8 cellular contexts compared by ENCODE assay signal in genomic region chr11:72813740-72814138, GRCh38. TPM values are rescaled to one million over a fixed set of nuclear protein-coding genes. Genes with fewer than 3 reads are reported as not detected.
DNase-seq lines count a peak whose midpoint lies in the region; ATAC-seq, FAIRE-seq and TF ChIP-seq lines count a peak whose summit lies in the region.

No MANE protein-coding gene starts in this region.

- WGBS in K562 (ENCODE audit: insufficient coverage, low coverage, missing lambda C conversion rate): under 1% methylated on average over 31 of the region's 34 CpGs
- WGBS in small intestine, 3 donors: 0 to 1% (median 0%) methylated on average over 18 to 34 of the region's 34 CpGs

- H3K27ac Mint-ChIP-seq in immature natural killer cell: peak overlapping the region; percentile 96 to 100 (median 99)

- no peak for TF ChIP-seq RAD21 in K562 (CRISPR knock-in tag; conservative IDR thresholded peaks at IDR 0.05 in 1 of 2, IDR thresholded peaks at IDR 0.05 in 1 of 2)

- H3K27me3 Mint-ChIP-seq in immature natural killer cell (ENCODE audit: low read depth in 3 of 3): peaks cover 12 to 24% (median 16%) of the 10 kb centered on the region in 3 donors

- peak overlapping the region; percentile 78 to 92; a peak in 3 of 4 replicates for H3K9ac ChIP-seq in K562 (ENCODE audit: insufficient read depth in 1 of 2, low read depth in 2 of 2, low read length in 2 of 2)

- H3K4me1 Mint-ChIP-seq in immature natural killer cell: peaks cover 59 to 68% of the 10 kb centered on the region in 2 donors

- H3K9me3 ChIP-seq in K562 (replicated peaks; ENCODE audit: control insufficient read depth, insufficient read depth, low read depth, low read length): no peaks in the 10 kb centered on the region
- H3K9me3 ChIP-seq in small intestine (ENCODE audit: control insufficient read depth, low read depth): no peaks in the 10 kb centered on the region

- H2AFZ ChIP-seq in K562 (ENCODE audit: low read depth, low read length): peak overlapping the region; percentile 96

- no peaks in the 10 kb centered on the region for H4K20me1 ChIP-seq in K562 (replicated peaks; ENCODE audit: control insufficient read depth, insufficient read depth, low read length)

- H3K4me2 ChIP-seq in K562 (ENCODE audit: insufficient read depth, low read length): peak overlapping the region; percentile 93

- TF ChIP-seq EP300 in K562 (IDR thresholded peaks at IDR 0.05; ENCODE audit: low read length): no peak

- TF ChIP-seq CTCF in K562 (IDR thresholded peaks at IDR 0.05 in 2 of 3, conservative IDR thresholded peaks at IDR 0.05 in 1 of 3; ENCODE audit: insufficient read depth in 2 of 3, low read depth in 1 of 3, low read length in 3 of 3): no peak

- H3K36me3 ChIP-seq in K562 (ENCODE audit: control insufficient read depth, insufficient read depth, low read length) (no peaks in the 10 kb centered on the region), small intestine (ENCODE audit: control insufficient read depth in 2 of 2, insufficient read depth in 2 of 2, low read length in 2 of 2) (no peaks in the 10 kb centered on the region)

- H3K27ac ChIP-seq in K562 (ENCODE audit: extremely low read depth, low read depth, low read length) (peak overlapping the region; percentile 87; the same call in 2 of the 3 replicates), small intestine (ENCODE audit: low read depth in 1 of 2, low read length in 1 of 2) (peak overlapping the region; percentile 80 to 97)

- H3K4me3 ChIP-seq in Jurkat, Clone E6-1 (ENCODE audit: low read length): peak overlapping the region; percentile 94
- H3K4me3 ChIP-seq in K562: peak overlapping the region; percentile 59
- H3K4me3 ChIP-seq in small intestine (ENCODE audit: low read depth in 1 of 2, low read length in 2 of 2): peak overlapping the region; percentile 44 to 78

- H3K9me3 Mint-ChIP-seq in immature natural killer cell: no peaks in the 10 kb centered on the region

- CTCF ChIA-PET in K562 (lab: Yijun Ruan, JAX; ENCODE audit: low intra/inter-chr PET ratio): interaction anchor here (0.6 to 3.1 kb wide), 4 partner anchors 16 to 89 kb away, joined by 3 to 20 read pairs (median 3); no protein-coding TSS in a partner anchor

- ATAC-seq in GM21786 (IDR thresholded peaks at IDR 0.05; ENCODE audit: unreplicated experiment) (peak; percentile 45), K562 (peak; percentile 87)

- no peaks in the 10 kb centered on the region for H3K27me3 ChIP-seq in K562 (ENCODE audit: control insufficient read depth in 2 of 2, insufficient read depth in 2 of 2, low read length in 2 of 2)
- no peaks in the 10 kb centered on the region for H3K27me3 ChIP-seq in small intestine (ENCODE audit: control insufficient read depth in 2 of 2, insufficient read depth in 2 of 2, low read length in 2 of 2)

- intact Hi-C loops in K562 (cut with micrococcal nuclease): loop anchor here (2.0 to 5.0 kb wide), 2 partner anchors 19 to 86 kb away; partner anchors contain the start of gene STARD10

- FAIRE-seq in K562 (lab: Jason Lieb, UNC) (no peak), small intestine (lab: Jason Lieb, UNC) (no peak)

- peak; percentile 74 for TF ChIP-seq POLR2A in K562 (conservative IDR thresholded peaks at IDR 0.05)

- H3K4me3 Mint-ChIP-seq in immature natural killer cell: peak overlapping the region; percentile 88 to 97 (median 94)

- peaks cover 4% of the 10 kb centered on the region; the same call in 2 of the 3 replicates for H3K79me2 ChIP-seq in K562 (ENCODE audit: control insufficient read depth, insufficient read depth, low read length)

- in situ Hi-C loops in K562 (cut with MboI): no loop called here

- POLR2A ChIA-PET in K562 (lab: Yijun Ruan, JAX): interaction anchor here (0.7 to 2.8 kb wide), 5 partner anchors 8 to 551 kb away, joined by 3 to 17 read pairs (median 3); partner anchors contain the start of gene STARD10

- H3K36me3 Mint-ChIP-seq in immature natural killer cell: peaks cover 13 to 21% (median 14%) of the 10 kb centered on the region in 3 donors

- peaks cover 33 to 42% of the 10 kb centered on the region in 2 experiments for H3K4me1 ChIP-seq in K562 (replicated peaks in 1 of 2; ENCODE audit: control insufficient read depth in 2 of 2, insufficient read depth in 2 of 2, low read length in 2 of 2)
- H3K4me1 ChIP-seq in small intestine (ENCODE audit: control insufficient read depth in 2 of 2, insufficient read depth in 1 of 2, low read depth in 1 of 2, low read length in 1 of 2): peaks cover 2 to 8% of the 10 kb centered on the region in 2 donors

- DNase-seq in activated CD8-positive, alpha-beta memory T cell treated with anti-CD3 and anti-CD28 coated beads for 1 hour (ENCODE audit: extremely low read depth in 1 of 2, low read depth in 1 of 2): peak; percentile 57 to 75
- DNase-seq in activated CD8-positive, alpha-beta memory T cell treated with anti-CD3 and anti-CD28 coated beads, Interleukin-2, amount 50 U/mL, for 48 hours: no peak
- peak; percentile 51 for DNase-seq in Jurkat, Clone E6-1 (ENCODE audit: low read depth, low spot score)
- DNase-seq in RPMI7951 (ENCODE audit: low read depth) (peak; percentile 79), K562 (ENCODE audit: extremely low read depth in 1 of 4, low spot score in 3 of 4) (peak; percentile 80 to 86 (median 82)), immature natural killer cell (no peak), small intestine (peak; percentile 87)

- peaks cover 5% of the 10 kb centered on the region for H3K9me1 ChIP-seq in K562 (ENCODE audit: control insufficient read depth, insufficient read depth, low read length)

- no TSS peak for BruUV-seq in K562 (replicated peaks; lab: Mats Ljungman, UMichigan)

TF ChIP-seq in K562, 482 proteins besides CTCF, POLR2A, EP300 and RAD21 (continues in another document):
- TF ChIP-seq ETS1 (conservative IDR thresholded peaks at IDR 0.05; ENCODE audit: control insufficient read depth, low read depth, low read length) (no peak), SAFB (IDR thresholded peaks at IDR 0.05; ENCODE audit: borderline replicate concordance, low read depth, low read length) (no peak), NR1H2 (CRISPR knock-in tag; IDR thresholded peaks at IDR 0.05) (0 out of 2 replicates have a peak, but pooled peaks have one; percentile 41), ZNF324 (CRISPR knock-in tag; IDR thresholded peaks at IDR 0.05) (no peak), ZNF77 (CRISPR knock-in tag; IDR thresholded peaks at IDR 0.05) (no peak)

RNA-seq across cellular contexts. Expression of gene ATG16L2, which starts 0.5 kb away (rescaled TPM):
- polyA plus RNA-seq in Jurkat, Clone E6-1 (2012; ENCODE audit: insufficient read depth, insufficient read length): 73.4 TPM
- 3.0 and 4.3 TPM in 2 replicates for total RNA-seq in RPMI7951 (2014; rRNA removed; shearing (Covaris generic))
- 57.3 and 108 TPM in 2 replicates for total RNA-seq in K562 (2011; cell fraction: chromatin; rRNA removed; ENCODE audit: low replicate concordance)
- total RNA-seq in K562 (2011; cell fraction: nucleolus; rRNA removed): 50.4 and 52.2 TPM in 2 replicates
- total RNA-seq in K562 (2011; cell fraction: nucleoplasm; rRNA removed): 58.1 and 76.9 TPM in 2 replicates
- total RNA-seq in K562 (2014; rRNA removed) (3.4 and 4.3 TPM in 2 replicates), K562 (2014; rRNA removed; fragmentation: Illumina TruSeq; extraction: Trizol) (2.5 and 2.9 TPM in 2 replicates), K562 (2015; rRNA removed; fragmentation: Illumina TruSeq; extraction: Trizol) (4.9 and 6.7 TPM in 2 replicates), K562 (2021) (6.2 and 6.4 TPM in 2 replicates)
- polyA plus RNA-seq in K562 (2011; rRNA removed) (8.4 and 10.6 TPM in 2 replicates), K562 (2014; fragmentation: Illumina TruSeq; extraction: Trizol) (6.3 and 6.4 TPM in 2 replicates), K562 (2014; fragmentation: Nextera tagmentation; extraction: Ambion mirVana) (under 1 TPM; 0.18 to 0.59 TPM), K562 (2014; rRNA removed) (11.2 and 12.0 TPM in 2 replicates), immature natural killer cell (10 to 100 TPM; 11.4 to 24.6 (median 18.7) TPM), small intestine (10 to 100 TPM; 19.7 to 43.2 (median 37.0) TPM)
- 5.7 TPM in 2 replicates for polyA plus RNA-seq in K562 (2011; cell fraction: cytosol; rRNA removed)
- polyA plus RNA-seq in K562 (2011; cell fraction: nucleus; rRNA removed): 100 and 142 TPM in 2 replicates
- polyA plus RNA-seq in K562 (2012): 13.7 and 47.5 TPM in 2 replicates
- polyA minus RNA-seq in K562 (2011; rRNA and poly(A)+ RNA removed): 4.1 and 4.6 TPM in 2 replicates
- 1.1 and 2.8 TPM in 2 replicates for polyA minus RNA-seq in K562 (2011; cell fraction: cytosol; rRNA and poly(A)+ RNA removed)
- 17.1 and 18.2 TPM in 2 replicates for polyA minus RNA-seq in K562 (2011; cell fraction: nucleus; rRNA and poly(A)+ RNA removed)

RNA-seq across cellular contexts. Expression of gene STARD10, which starts 19.9 kb away (rescaled TPM):
- 25.2 TPM for polyA plus RNA-seq in Jurkat, Clone E6-1 (2012; ENCODE audit: insufficient read depth, insufficient read length)
- 24.8 and 44.8 TPM in 2 replicates for total RNA-seq in RPMI7951 (2014; rRNA removed; shearing (Covaris generic))
- total RNA-seq in K562 (2011; cell fraction: chromatin; rRNA removed; ENCODE audit: low replicate concordance): 13.4 and 36.4 TPM in 2 replicates
- total RNA-seq in K562 (2011; cell fraction: nucleolus; rRNA removed): 36.2 and 45.1 TPM in 2 replicates
- total RNA-seq in K562 (2011; cell fraction: nucleoplasm; rRNA removed): 27.5 and 29.2 TPM in 2 replicates
- total RNA-seq in K562 (2014; rRNA removed) (51.1 and 52.9 TPM in 2 replicates), K562 (2014; rRNA removed; fragmentation: Illumina TruSeq; extraction: Trizol) (18.1 and 18.3 TPM in 2 replicates), K562 (2015; rRNA removed; fragmentation: Illumina TruSeq; extraction: Trizol) (32.3 and 35.3 TPM in 2 replicates), K562 (2021) (31.9 and 37.5 TPM in 2 replicates)
- polyA plus RNA-seq in K562 (2011; rRNA removed) (33.8 and 53.6 TPM in 2 replicates), K562 (2014; fragmentation: Illumina TruSeq; extraction: Trizol) (43.8 and 49.3 TPM in 2 replicates), K562 (2014; fragmentation: Nextera tagmentation; extraction: Ambion mirVana) (under 1 TPM; 0.15 to 0.51 TPM), K562 (2014; rRNA removed) (37.6 and 47.9 TPM in 2 replicates), immature natural killer cell (10 to 100 TPM; 26.3 to 50.1 (median 35.6) TPM), small intestine (100 to 1,000 TPM; 169 to 331 (median 238) TPM)
- 55.3 and 60.0 TPM in 2 replicates for polyA plus RNA-seq in K562 (2011; cell fraction: cytosol; rRNA removed)
- 31.9 and 33.6 TPM in 2 replicates for polyA plus RNA-seq in K562 (2011; cell fraction: nucleus; rRNA removed)
- polyA plus RNA-seq in K562 (2012): 40.3 and 41.6 TPM in 2 replicates
- polyA minus RNA-seq in K562 (2011; rRNA and poly(A)+ RNA removed): 22.8 and 32.2 TPM in 2 replicates
- polyA minus RNA-seq in K562 (2011; cell fraction: cytosol; rRNA and poly(A)+ RNA removed): 25.5 and 30.8 TPM in 2 replicates
- polyA minus RNA-seq in K562 (2011; cell fraction: nucleus; rRNA and poly(A)+ RNA removed): 7.8 and 15.0 TPM in 2 replicates

Comparison
In these comparisons a context has a peak if more than half of its experiments do, and no peak if none do; other contexts are left out.
1. DNase-seq: peak in activated CD8-positive, alpha-beta memory T cell treated with anti-CD3 and anti-CD28 coated beads for 1 hour (2 of 2), Jurkat, Clone E6-1 (single experiment), RPMI7951 (single experiment), K562 (4 of 4) and small intestine (single experiment); none in activated CD8-positive, alpha-beta memory T cell treated with anti-CD3 and anti-CD28 coated beads, Interleukin-2, amount 50 U/mL, for 48 hours (single experiment) and immature natural killer cell (0 of 3).
2. Peak in every context shown above with its lines, with median percentiles within 50 percentile points of each other: H3K4me3 ChIP-seq.